ENCODE assay signal across 16 cellular contexts in the genomic region with DNA sequence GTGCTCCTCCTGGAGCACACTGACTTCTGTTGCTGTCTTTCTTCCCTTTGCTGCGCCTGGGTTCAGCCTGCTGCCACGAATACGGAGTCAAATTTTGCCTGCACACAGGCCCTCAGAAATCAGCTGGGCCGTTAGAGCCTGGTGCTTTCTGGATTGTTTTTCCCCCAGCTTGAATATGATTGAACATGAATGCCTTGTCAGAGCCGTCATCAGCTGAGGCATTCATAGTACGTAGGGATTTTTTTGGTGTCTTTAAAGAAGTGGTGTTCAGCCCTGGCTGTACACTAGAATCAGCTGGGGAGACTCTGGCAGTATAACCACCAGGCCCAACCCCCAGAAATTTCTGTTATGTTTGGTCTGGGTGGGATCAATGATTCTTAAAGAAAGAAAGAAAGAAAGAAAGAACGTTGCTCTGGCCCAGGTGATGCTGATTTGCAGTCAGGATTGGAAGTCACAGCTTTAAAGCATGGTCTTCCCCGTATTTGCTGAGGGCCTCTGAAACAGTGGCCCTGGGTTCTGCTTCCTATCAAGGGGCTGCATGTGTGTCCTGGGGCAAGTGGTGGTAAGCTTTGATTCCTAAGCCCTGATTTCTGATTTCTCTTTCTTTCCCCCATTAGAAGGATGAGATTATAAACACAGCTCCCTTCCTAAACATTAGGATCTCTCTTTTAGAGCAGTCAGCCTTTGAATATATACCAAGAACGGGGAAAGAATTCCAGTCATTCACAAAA. TPM values are rescaled to one million over a fixed set of nuclear protein-coding genes. Genes with fewer than 3 reads are reported as not detected.
DNase-seq lines count a peak whose midpoint lies in the region; ATAC-seq and TF ChIP-seq lines count a peak whose summit lies in the region.
"Had no signal": no experiment of that assay in that cellular context is flagged by ENCODE, and none has a peak within 500 bp of the region (broad histone marks: within the 10 kb centered on the region; RNA-seq: fewer than 3 reads in every experiment).

No MANE protein-coding gene starts in this region.

- intact Hi-C loops in Panc1 (cut with micrococcal nuclease; ENCODE audit: unreplicated experiment) = no loop called here

- H3K27me3 Mint-ChIP-seq in mesothelial cell of epicardium (ENCODE audit: low read depth) = no peaks in the 10 kb centered on the region
- H3K27me3 Mint-ChIP-seq in naive thymus-derived CD8-positive, alpha-beta T cell = no peaks in the 10 kb centered on the region

- peak overlapping the region; percentile 25 to 51 for H3K9ac ChIP-seq in stomach smooth muscle (ENCODE audit: low read length in 2 of 2)

- POLR2A ChIA-PET in Panc1 (lab: Charles Lee) = interaction anchor here (0.6 kb wide), 1 partner anchor 284 kb away, joined by 3 read pairs; no protein-coding TSS in a partner anchor
- POLR2A ChIA-PET in naive thymus-derived CD8-positive, alpha-beta T cell (lab: Charles Lee) = interaction anchor here (0.8 to 5.5 kb wide), 2 partner anchors 82 to 267 kb away, joined by 3 to 27 read pairs; no protein-coding TSS in a partner anchor

- H3K4me1 ChIP-seq in Panc1 (ENCODE audit: control insufficient read depth, insufficient read depth, low read length) = peaks cover 13% of the 10 kb centered on the region
- H3K4me1 ChIP-seq in stomach smooth muscle (ENCODE audit: control insufficient read depth, insufficient read depth, low read length) = peaks cover 24% of the 10 kb centered on the region
- H3K4me1 ChIP-seq: HAP-1 had no signal

- H3K27ac Mint-ChIP-seq in mesothelial cell of epicardium = peak overlapping the region; percentile 96
- H3K27ac Mint-ChIP-seq in naive thymus-derived CD8-positive, alpha-beta T cell = peak overlapping the region in 5 of 10 donors; percentile 6 to 86 (median 56)
- H3K27ac Mint-ChIP-seq: activated T-helper 1 cell treated with anti-CD3 and anti-CD28 coated beads, Interleukin-12 subunit alpha, Interleukin-12 subunit beta, Interleukin-2, Interleukin-4 antibody, amounts not matched to agents 30 ng/mL and 10 ng/mL and 1 ng/mL, durations not matched to agents 14 hours and 24 hours and 36 hours had no signal

- H3K9me3 Mint-ChIP-seq in mesothelial cell of epicardium = peaks cover 14% of the 10 kb centered on the region
- H3K9me3 Mint-ChIP-seq in naive thymus-derived CD8-positive, alpha-beta T cell = no peaks in the 10 kb centered on the region
- H3K9me3 Mint-ChIP-seq: activated T-helper 1 cell treated with anti-CD3 and anti-CD28 coated beads, Interleukin-12 subunit alpha, Interleukin-12 subunit beta, Interleukin-2, Interleukin-4 antibody, amounts not matched to agents 30 ng/mL and 10 ng/mL and 1 ng/mL, durations not matched to agents 14 hours and 24 hours and 36 hours had no signal

- ATAC-seq in Panc1 = no peak
- ATAC-seq in naive thymus-derived CD8-positive, alpha-beta T cell = no peak
- ATAC-seq: stimulated activated naive CD8-positive, alpha-beta T cell treated with anti-CD3 and anti-CD28 coated beads, Interleukin-15, Interleukin-2, amounts not matched to agents 100 U/mL and 50 U/mL, for 24 hours had no signal

- DNase-seq in Panc1 (ENCODE audit: low read depth, low spot score) (no peak), coronary artery (ENCODE audit: low spot score) (no peak), mesothelial cell of epicardium (ENCODE audit: low spot score in 2 of 2, unreplicated experiment in 2 of 2) (no peak), NCI-H524 treated with DMSO at 0.1 percent for 48 hours (lab: John Stamatoyannopoulos, UW) (no peak), NOMO-1 (lab: John Stamatoyannopoulos, UW; ENCODE audit: unreplicated experiment in 2 of 2) (no peak), NCI-H1417 treated with DMSO at 0.1 percent for 48 hours (lab: John Stamatoyannopoulos, UW) (no peak)
- DNase-seq in naive thymus-derived CD8-positive, alpha-beta T cell = no peak
- DNase-seq: activated CD4-positive, alpha-beta T cell treated with anti-CD3 and anti-CD28 coated beads, Interleukin-2, amount 50 U/mL, for 48 hours; left ventricle myocardium superior; SHP77; stimulated activated naive CD8-positive, alpha-beta T cell treated with anti-CD3 and anti-CD28 coated beads, Interleukin-15, Interleukin-2, amounts not matched to agents 100 U/mL and 50 U/mL, for 24 hours had no signal

- H3K27ac ChIP-seq in Panc1 (ENCODE audit: low read length) (peak overlapping the region; percentile 60), coronary artery (peak overlapping the region; percentile 33 to 68), stomach smooth muscle (ENCODE audit: low read length) (peak overlapping the region; percentile 46)
- H3K27ac ChIP-seq: C4-2B had no signal

- no peaks in the 10 kb centered on the region for H3K9me3 ChIP-seq in Panc1 (ENCODE audit: control insufficient read depth, insufficient read depth, low read depth, low read length)
- no peaks in the 10 kb centered on the region for H3K9me3 ChIP-seq in stomach smooth muscle (ENCODE audit: control insufficient read depth in 2 of 2, low read length in 2 of 2)
- H3K9me3 ChIP-seq: adrenal gland, HAP-1 had no signal

- in situ Hi-C loops in Panc1 (cut with HindIII; ENCODE audit: low pct_unique_long_range_greater_than_20kb, low sequenced_read_pairs) = loop anchor here (5.0 kb wide), 1 partner anchor 81 kb away; no protein-coding TSS in a partner anchor

- no TSS peak for BruUV-seq in Panc1 (replicated peaks; lab: Mats Ljungman, UMichigan)

- H3K4me3 ChIP-seq in Panc1 (ENCODE audit: low read depth in 2 of 2, low read length in 2 of 2) (no peak overlapping the region), coronary artery (no peak overlapping the region), stomach smooth muscle (ENCODE audit: low read length in 2 of 2) (no peak overlapping the region)
- H3K4me3 ChIP-seq: adrenal gland, HAP-1 had no signal

- TF ChIP-seq CTCF in Panc1 (IDR thresholded peaks at IDR 0.05) = no peak
- TF ChIP-seq CTCF in coronary artery (IDR thresholded peaks at IDR 0.05) = no peak
- TF ChIP-seq CTCF in mesothelial cell of epicardium (IDR thresholded peaks at IDR 0.05; ENCODE audit: unreplicated experiment) = no peak

- H3K27me3 ChIP-seq in Panc1 (ENCODE audit: control insufficient read depth, insufficient read depth, low read length) = no peaks in the 10 kb centered on the region
- no peaks in the 10 kb centered on the region for H3K27me3 ChIP-seq in stomach smooth muscle (ENCODE audit: control insufficient read depth in 1 of 2, insufficient read depth in 2 of 2, low read length in 2 of 2)
- H3K27me3 ChIP-seq: adrenal gland had no signal

- H3K4me1 Mint-ChIP-seq in mesothelial cell of epicardium = peaks cover 36% of the 10 kb centered on the region
- peaks cover 4 to 20% (median 17%) of the 10 kb centered on the region in 4 donors for H3K4me1 Mint-ChIP-seq in naive thymus-derived CD8-positive, alpha-beta T cell

- CTCF ChIA-PET in Panc1 (lab: Charles Lee) = interaction anchor here (0.5 kb wide), 1 partner anchor 121 kb away, joined by 3 read pairs; no protein-coding TSS in a partner anchor

- no peak overlapping the region for H3K4me3 Mint-ChIP-seq in mesothelial cell of epicardium
- H3K4me3 Mint-ChIP-seq in naive thymus-derived CD8-positive, alpha-beta T cell = no peak overlapping the region
- H3K4me3 Mint-ChIP-seq: activated T-helper 1 cell treated with anti-CD3 and anti-CD28 coated beads, Interleukin-12 subunit alpha, Interleukin-12 subunit beta, Interleukin-2, Interleukin-4 antibody, amounts not matched to agents 30 ng/mL and 10 ng/mL and 1 ng/mL, durations not matched to agents 14 hours and 24 hours and 36 hours had no signal

- H3K36me3 ChIP-seq in Panc1 (ENCODE audit: control insufficient read depth, insufficient read depth, low read length) = peaks cover 6% of the 10 kb centered on the region
- peaks cover 15 to 17% of the 10 kb centered on the region in 2 donors for H3K36me3 ChIP-seq in stomach smooth muscle (ENCODE audit: control insufficient read depth in 2 of 2, insufficient read depth in 2 of 2, low read length in 2 of 2)

- H3K36me3 Mint-ChIP-seq in mesothelial cell of epicardium = peaks cover 28% of the 10 kb centered on the region
- peaks cover 14 to 56% (median 28%) of the 10 kb centered on the region in 3 donors for H3K36me3 Mint-ChIP-seq in naive thymus-derived CD8-positive, alpha-beta T cell

RNA-seq across cellular contexts. Expression of gene NUB1, which starts 24.7 kb away (rescaled TPM):
- total RNA-seq in Panc1 (2021; ENCODE audit: unreplicated experiment) (50.5 TPM), mesothelial cell of epicardium (47.7 to 52.4 TPM (median 52.3 TPM) in 3 replicates)
- polyA plus RNA-seq in Panc1 (2012; ENCODE audit: insufficient read length) = 41.4 TPM
- 100 to 1,000 TPM in 1 of 2 experiments, 10 to 100 TPM in 1; 95.8 to 109 TPM for total RNA-seq in naive thymus-derived CD8-positive, alpha-beta T cell
- polyA plus RNA-seq in naive thymus-derived CD8-positive, alpha-beta T cell = 10 to 100 TPM; 66.1 to 70.7 (median 68.8) TPM

RNA-seq across cellular contexts. Expression of gene WDR86, which starts 43.5 kb away (rescaled TPM):
- total RNA-seq in Panc1 (2021; ENCODE audit: unreplicated experiment) = 0.72 TPM
- 1.2 TPM for polyA plus RNA-seq in Panc1 (2012; ENCODE audit: insufficient read length)
- 259 to 274 TPM (median 266 TPM) in 3 replicates for total RNA-seq in mesothelial cell of epicardium
- total RNA-seq in naive thymus-derived CD8-positive, alpha-beta T cell = under 1 TPM; 0.47 to 0.85 TPM
- polyA plus RNA-seq in naive thymus-derived CD8-positive, alpha-beta T cell = 1 to 10 TPM in 1 of 3 donors, under 1 TPM in 2; 0.67 to 1.2 (median 0.81) TPM
- total RNA-seq: activated T-helper 1 cell treated with anti-CD3 and anti-CD28 coated beads, Interleukin-12 subunit alpha, Interleukin-12 subunit beta, Interleukin-2, Interleukin-4 antibody, amounts not matched to agents 30 ng/mL and 10 ng/mL and 1 ng/mL, durations not matched to agents 14 hours and 24 hours and 36 hours had no signal

Comparison
In these comparisons a context has a peak if more than half of its experiments do, and no peak if none do; other contexts are left out.
1. RNA of gene WDR86, which starts 43.5 kb away (total RNA-seq): 259 to 274 TPM in mesothelial cell of epicardium; 0.47 to 0.85 TPM in naive thymus-derived CD8-positive, alpha-beta T cell and 0.72 TPM in Panc1 (single experiment); every median in the first group is over 100 times any median in the second.
2. Peak in every context shown above with its lines, with median percentiles within 50 percentile points of each other: H3K27ac ChIP-seq.